32 cellular contexts compared by ENCODE assay signal in genomic region chr5:102921341-102922047, GRCh38.
A peak's percentile ranks its signal among the peaks of the same experiment; 100 is the strongest.
DNase-seq lines count a peak whose midpoint lies in the region; ATAC-seq and TF ChIP-seq lines count a peak whose summit lies in the region.
"Had no signal": no experiment of that assay in that cellular context is flagged by ENCODE, and none has a peak within 500 bp of the region (broad histone marks: within the 10 kb centered on the region; RNA-seq: fewer than 3 reads in every experiment).

No MANE protein-coding gene starts in this region.

- H3K79me2 ChIP-seq in neural progenitor cell (ENCODE audit: low read depth): no peaks in the 10 kb centered on the region

- H3K4me2 ChIP-seq in neural progenitor cell: peak overlapping the region; percentile 16
- H3K4me2 ChIP-seq: BLaER1 treated with 17β-estradiol and CSF1 and Interleukin-3, amounts not matched to agents 10 nM and 100 nM had no signal

- ATAC-seq in stimulated activated effector memory CD8-positive, alpha-beta T cell treated with anti-CD3 and anti-CD28 coated beads, Interleukin-12 subunit alpha, Interleukin-12 subunit beta, amount 100 ng/mL, for 72 hours: no peak
- no peak for ATAC-seq in natural killer cell treated with Interleukin-12 subunit alpha and Interleukin-12 subunit beta and Interleukin-15 and Interleukin-18, amount 100 ng/mL, for 72 hours
- ATAC-seq: activated CD8-positive, alpha-beta T cell treated with anti-CD3 and anti-CD28 coated beads for 36 hours; activated T-helper 17 cell treated with anti-CD3 and anti-CD28 coated beads, Interleukin-2, amount 50 U/mL, for 72 hours; K562; left lobe of liver; Panc1; right cardiac atrium had no signal

- no peaks in the 10 kb centered on the region for H3K27me3 Mint-ChIP-seq in neural progenitor cell (ENCODE audit: insufficient read depth, low read depth)
- H3K27me3 Mint-ChIP-seq in natural killer cell treated with Interleukin-12 subunit alpha and Interleukin-12 subunit beta and Interleukin-15 and Interleukin-18, amount 100 ng/mL, for 72 hours: no peaks in the 10 kb centered on the region
- no peaks in the 10 kb centered on the region for H3K27me3 Mint-ChIP-seq in activated CD4-positive, alpha-beta memory T cell treated with anti-CD3 and anti-CD28 coated beads for 36 hours
- H3K27me3 Mint-ChIP-seq: activated CD8-positive, alpha-beta T cell treated with anti-CD3 and anti-CD28 coated beads for 36 hours; activated naive CD4-positive, alpha-beta T cell treated with anti-CD3 and anti-CD28 coated beads, Interleukin-2, amount 50 U/mL, for 24 hours; activated T-helper 17 cell treated with anti-CD3 and anti-CD28 coated beads, Interleukin-2, amount 50 U/mL, for 72 hours; memory B cell had no signal

- intact Hi-C loops in activated CD4-positive, alpha-beta memory T cell treated with anti-CD3 and anti-CD28 coated beads for 36 hours (cut with micrococcal nuclease): no loop called here

- no peak overlapping the region for H3K27ac Mint-ChIP-seq in neural progenitor cell
- H3K27ac Mint-ChIP-seq in stimulated activated effector memory CD8-positive, alpha-beta T cell treated with anti-CD3 and anti-CD28 coated beads, Interleukin-12 subunit alpha, Interleukin-12 subunit beta, amount 100 ng/mL, for 72 hours: no peak overlapping the region
- H3K27ac Mint-ChIP-seq in natural killer cell treated with Interleukin-12 subunit alpha and Interleukin-12 subunit beta and Interleukin-15 and Interleukin-18, amount 100 ng/mL, for 72 hours: peak overlapping the region in 1 of 2 donors; percentile 44
- H3K27ac Mint-ChIP-seq in activated CD4-positive, alpha-beta memory T cell treated with anti-CD3 and anti-CD28 coated beads for 36 hours: no peak overlapping the region
- H3K27ac Mint-ChIP-seq: activated CD8-positive, alpha-beta T cell treated with anti-CD3 and anti-CD28 coated beads for 36 hours; activated naive CD4-positive, alpha-beta T cell treated with anti-CD3 and anti-CD28 coated beads, Interleukin-2, amount 50 U/mL, for 24 hours; activated T-helper 17 cell treated with anti-CD3 and anti-CD28 coated beads, Interleukin-2, amount 50 U/mL, for 72 hours; memory B cell had no signal

- peaks cover 39% of the 10 kb centered on the region for H3K4me1 Mint-ChIP-seq in neural progenitor cell
- H3K4me1 Mint-ChIP-seq in stimulated activated effector memory CD8-positive, alpha-beta T cell treated with anti-CD3 and anti-CD28 coated beads, Interleukin-12 subunit alpha, Interleukin-12 subunit beta, amount 100 ng/mL, for 72 hours: peaks cover 5% of the 10 kb centered on the region
- peaks cover 10 to 16% of the 10 kb centered on the region in 2 donors for H3K4me1 Mint-ChIP-seq in natural killer cell treated with Interleukin-12 subunit alpha and Interleukin-12 subunit beta and Interleukin-15 and Interleukin-18, amount 100 ng/mL, for 72 hours (ENCODE audit: low read depth in 2 of 2)
- H3K4me1 Mint-ChIP-seq in activated CD4-positive, alpha-beta memory T cell treated with anti-CD3 and anti-CD28 coated beads for 36 hours (ENCODE audit: low read depth): no peaks in the 10 kb centered on the region
- H3K4me1 Mint-ChIP-seq: activated naive CD4-positive, alpha-beta T cell treated with anti-CD3 and anti-CD28 coated beads, Interleukin-2, amount 50 U/mL, for 24 hours; memory B cell had no signal

- in situ Hi-C loops in astrocyte of the spinal cord (cut with HindIII; ENCODE audit: low sequenced_read_pairs): no loop called here

- peak overlapping the region; percentile 74 for H3K27ac ChIP-seq in neural progenitor cell
- H3K27ac ChIP-seq: BLaER1 treated with 17β-estradiol and CSF1 and Interleukin-3, amounts not matched to agents 10 nM and 100 nM; stomach; thyroid gland; vagina had no signal

- H3K9ac ChIP-seq in neural progenitor cell: no peak overlapping the region
- H3K9ac ChIP-seq: BLaER1 treated with 17β-estradiol and CSF1 and Interleukin-3, amounts not matched to agents 10 nM and 100 nM had no signal

- peaks cover 27% of the 10 kb centered on the region for H3F3A ChIP-seq in neural progenitor cell (ENCODE audit: low read depth)

- no peaks in the 10 kb centered on the region for H3K36me3 ChIP-seq in neural progenitor cell
- H3K36me3 ChIP-seq: thyroid gland, vagina had no signal

- CTCF ChIA-PET in HEK293T (lab: Yijun Ruan, JAX): interaction anchor here (0.7 kb wide), 1 partner anchor 8 kb away, joined by 3 read pairs; no protein-coding TSS in a partner anchor
- CTCF ChIA-PET in activated CD4-positive, alpha-beta memory T cell treated with anti-CD3 and anti-CD28 coated beads for 36 hours (lab: Charles Lee): no interaction called here

- H4K20me1 ChIP-seq in neural progenitor cell (ENCODE audit: low read depth): no peaks in the 10 kb centered on the region
- H4K20me1 ChIP-seq: BLaER1 treated with 17β-estradiol and CSF1 and Interleukin-3, amounts not matched to agents 10 nM and 100 nM had no signal

- peaks cover 53% of the 10 kb centered on the region for H3K4me1 ChIP-seq in neural progenitor cell
- H3K4me1 ChIP-seq: stomach, thyroid gland had no signal

- H3K4me3 ChIP-seq in astrocyte of the spinal cord (ENCODE audit: low read depth, low read length) (no peak overlapping the region), neural progenitor cell (no peak overlapping the region)
- H3K4me3 ChIP-seq: BLaER1 treated with 17β-estradiol and CSF1 and Interleukin-3, amounts not matched to agents 10 nM and 100 nM; K562; stomach; thyroid gland; vagina had no signal

- no peaks in the 10 kb centered on the region for H3K9me3 ChIP-seq in neural progenitor cell (ENCODE audit: low read depth)
- H3K9me3 ChIP-seq: BLaER1 treated with 17β-estradiol and CSF1 and Interleukin-3, amounts not matched to agents 10 nM and 100 nM; stomach; thyroid gland; vagina had no signal

- no peaks in the 10 kb centered on the region for H3K9me3 Mint-ChIP-seq in neural progenitor cell
- H3K9me3 Mint-ChIP-seq in stimulated activated effector memory CD8-positive, alpha-beta T cell treated with anti-CD3 and anti-CD28 coated beads, Interleukin-12 subunit alpha, Interleukin-12 subunit beta, amount 100 ng/mL, for 72 hours: no peaks in the 10 kb centered on the region
- H3K9me3 Mint-ChIP-seq in natural killer cell treated with Interleukin-12 subunit alpha and Interleukin-12 subunit beta and Interleukin-15 and Interleukin-18, amount 100 ng/mL, for 72 hours: no peaks in the 10 kb centered on the region
- H3K9me3 Mint-ChIP-seq in activated CD4-positive, alpha-beta memory T cell treated with anti-CD3 and anti-CD28 coated beads for 36 hours: no peaks in the 10 kb centered on the region
- H3K9me3 Mint-ChIP-seq: activated CD8-positive, alpha-beta T cell treated with anti-CD3 and anti-CD28 coated beads for 36 hours; activated naive CD4-positive, alpha-beta T cell treated with anti-CD3 and anti-CD28 coated beads, Interleukin-2, amount 50 U/mL, for 24 hours; activated T-helper 17 cell treated with anti-CD3 and anti-CD28 coated beads, Interleukin-2, amount 50 U/mL, for 72 hours; memory B cell; neural crest cell had no signal

- no peaks in the 10 kb centered on the region for H3K27me3 ChIP-seq in neural progenitor cell
- H3K27me3 ChIP-seq: BLaER1 treated with 17β-estradiol and CSF1 and Interleukin-3, amounts not matched to agents 10 nM and 100 nM; stomach; thyroid gland; vagina had no signal

- POLR2A ChIA-PET in HEK293T (lab: Yijun Ruan, JAX): no interaction called here
- POLR2A ChIA-PET in activated CD4-positive, alpha-beta memory T cell treated with anti-CD3 and anti-CD28 coated beads for 36 hours (lab: Charles Lee): no interaction called here

- no peak overlapping the region for H3K4me3 Mint-ChIP-seq in neural progenitor cell
- H3K4me3 Mint-ChIP-seq in stimulated activated effector memory CD8-positive, alpha-beta T cell treated with anti-CD3 and anti-CD28 coated beads, Interleukin-12 subunit alpha, Interleukin-12 subunit beta, amount 100 ng/mL, for 72 hours: no peak overlapping the region
- H3K4me3 Mint-ChIP-seq in natural killer cell treated with Interleukin-12 subunit alpha and Interleukin-12 subunit beta and Interleukin-15 and Interleukin-18, amount 100 ng/mL, for 72 hours: no peak overlapping the region
- H3K4me3 Mint-ChIP-seq in activated CD4-positive, alpha-beta memory T cell treated with anti-CD3 and anti-CD28 coated beads for 36 hours: no peak overlapping the region
- H3K4me3 Mint-ChIP-seq: activated CD8-positive, alpha-beta T cell treated with anti-CD3 and anti-CD28 coated beads for 36 hours; activated naive CD4-positive, alpha-beta T cell treated with anti-CD3 and anti-CD28 coated beads, Interleukin-2, amount 50 U/mL, for 24 hours; activated T-helper 17 cell treated with anti-CD3 and anti-CD28 coated beads, Interleukin-2, amount 50 U/mL, for 72 hours; memory B cell; neural crest cell had no signal

- TF ChIP-seq CTCF in astrocyte of the spinal cord (IDR thresholded peaks at IDR 0.05; ENCODE audit: low read depth, low read length) (no peak), neural progenitor cell (IDR thresholded peaks at IDR 0.05) (no peak)

- no peak overlapping the region for H2AFZ ChIP-seq in neural progenitor cell (replicated peaks)

- peaks cover 18% of the 10 kb centered on the region for H3K36me3 Mint-ChIP-seq in neural progenitor cell
- H3K36me3 Mint-ChIP-seq in stimulated activated effector memory CD8-positive, alpha-beta T cell treated with anti-CD3 and anti-CD28 coated beads, Interleukin-12 subunit alpha, Interleukin-12 subunit beta, amount 100 ng/mL, for 72 hours: peaks cover 65% of the 10 kb centered on the region
- H3K36me3 Mint-ChIP-seq in natural killer cell treated with Interleukin-12 subunit alpha and Interleukin-12 subunit beta and Interleukin-15 and Interleukin-18, amount 100 ng/mL, for 72 hours: peaks cover 4% of the 10 kb centered on the region
- peaks cover 3% of the 10 kb centered on the region for H3K36me3 Mint-ChIP-seq in activated CD4-positive, alpha-beta memory T cell treated with anti-CD3 and anti-CD28 coated beads for 36 hours
- H3K36me3 Mint-ChIP-seq: memory B cell had no signal

- DNase-seq in AG20443 (ENCODE audit: low spot score) (peak; percentile 24), HEK293T (ENCODE audit: extremely low spot score) (no peak), astrocyte of the spinal cord (ENCODE audit: low read depth, low spot score) (peak; percentile 29), neural progenitor cell (ENCODE audit: low spot score) (no peak), NCI-H2107 treated with DMSO at 0.1 percent for 48 hours (lab: John Stamatoyannopoulos, UW; ENCODE audit: unreplicated experiment) (no peak)
- no peak for DNase-seq in stimulated activated effector memory CD8-positive, alpha-beta T cell treated with anti-CD3 and anti-CD28 coated beads, Interleukin-12 subunit alpha, Interleukin-12 subunit beta, amount 100 ng/mL, for 72 hours (ENCODE audit: low spot score in 2 of 2)
- no peak for DNase-seq in natural killer cell treated with Interleukin-12 subunit alpha and Interleukin-12 subunit beta and Interleukin-15 and Interleukin-18, amount 100 ng/mL, for 72 hours (ENCODE audit: low spot score)
- DNase-seq in activated CD4-positive, alpha-beta memory T cell treated with anti-CD3 and anti-CD28 coated beads for 36 hours: no peak
- DNase-seq: activated CD4-positive, CD25-positive, alpha-beta regulatory T cell treated with anti-CD3 and anti-CD28 coated beads, Interleukin-2, amount 50 U/mL, for 72 hours; activated CD8-positive, alpha-beta memory T cell treated with anti-CD3 and anti-CD28 coated beads, Interleukin-2, amount 50 U/mL, for 48 hours; activated CD8-positive, alpha-beta T cell treated with anti-CD3 and anti-CD28 coated beads for 36 hours; amygdala; DMS153; glutamatergic neuron; MM.1S; NCI-H1417; NCI-H2081; NCI-H345; right cardiac atrium; SHP77; stimulated activated CD8-positive, alpha-beta memory T cell treated with anti-CD3 and anti-CD28 coated beads, Interleukin-4, amount 100 ng/mL, for 48 hours; stomach; thyroid gland had no signal

Comparison
In these comparisons a context has a peak if more than half of its experiments do, and no peak if none do; other contexts are left out.
1. DNase-seq: peak in AG20443 (single experiment) and astrocyte of the spinal cord (single experiment); none in HEK293T (single experiment), neural progenitor cell (single experiment), stimulated activated effector memory CD8-positive, alpha-beta T cell treated with anti-CD3 and anti-CD28 coated beads, Interleukin-12 subunit alpha, Interleukin-12 subunit beta, amount 100 ng/mL, for 72 hours (0 of 2), natural killer cell treated with Interleukin-12 subunit alpha and Interleukin-12 subunit beta and Interleukin-15 and Interleukin-18, amount 100 ng/mL, for 72 hours (single experiment), activated CD4-positive, alpha-beta memory T cell treated with anti-CD3 and anti-CD28 coated beads for 36 hours (single experiment) and NCI-H2107 treated with DMSO at 0.1 percent for 48 hours (single experiment).